26 cellular contexts compared by ENCODE assay signal in the genomic region with DNA sequence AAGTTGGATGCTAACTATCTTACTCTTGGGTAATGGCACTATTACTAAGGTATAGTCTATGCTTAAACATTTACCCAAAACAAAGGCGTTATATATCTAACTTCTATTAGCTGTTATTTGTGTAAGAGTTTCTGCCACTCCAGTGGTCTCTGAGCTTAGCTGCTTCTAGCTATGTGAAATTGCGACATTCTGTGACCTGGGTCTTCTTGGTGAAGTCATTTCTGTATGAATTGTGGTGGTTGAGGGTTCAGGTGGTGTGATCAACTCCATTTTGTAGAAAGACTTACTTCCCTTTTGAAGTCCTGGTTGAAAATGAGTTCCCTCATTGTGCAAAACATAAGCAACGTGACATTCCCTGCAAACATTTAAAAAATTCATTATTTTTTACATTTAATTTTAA.
A peak's percentile ranks its signal among the peaks of the same experiment; 100 is the strongest.
DNase-seq lines count a peak whose midpoint lies in the region; ATAC-seq lines count a peak whose summit lies in the region.
"Had no signal": no experiment of that assay in that cellular context is flagged by ENCODE, and none has a peak within 500 bp of the region (broad histone marks: within the 10 kb centered on the region; RNA-seq: fewer than 3 reads in every experiment).

No MANE protein-coding gene starts in this region.

- H2AFZ ChIP-seq in Karpas-422 (ENCODE audit: low read length), result no peak overlapping the region
- H2AFZ ChIP-seq: PC-9 had no signal

- no peak overlapping the region for H3K27ac ChIP-seq in caudate nucleus (ENCODE audit: low read depth, low read length)
- no peak overlapping the region for H3K27ac ChIP-seq in Karpas-422 (ENCODE audit: low read length)
- H3K27ac ChIP-seq: BLaER1, KMS-11, PC-9, SJSA1 had no signal

- no peaks in the 10 kb centered on the region for H3K79me2 ChIP-seq in Karpas-422 (ENCODE audit: low read length)

- H3K4me3 ChIP-seq in Karpas-422 (ENCODE audit: low read length), result no peak overlapping the region
- H3K4me3 ChIP-seq: BLaER1, PC-9, SJSA1 had no signal

- no peaks in the 10 kb centered on the region for H4K20me1 ChIP-seq in Karpas-422 (ENCODE audit: insufficient read depth, low read depth, low read length)
- H4K20me1 ChIP-seq: BLaER1 had no signal

- no peak for DNase-seq in caudate nucleus (lab: John Stamatoyannopoulos, UW)
- DNase-seq in epidermal melanocyte (ENCODE audit: insufficient read length, low spot score), result no peak
- DNase-seq in Karpas-422, result no peak
- DNase-seq: CD4-positive, CD25-positive, alpha-beta regulatory T cell; DMS53; GOT3; HCEC 1CT; IMR-90; MV-4-11; NCI-H1105 treated with DMSO at 0.1 percent for 48 hours; NCI-H146; NCI-H1930; NCI-H2107; NCI-H524 treated with DMSO at 0.1 percent for 48 hours; NCI-H774; PC-9; T-helper 2 cell had no signal

- no peaks in the 10 kb centered on the region for H3K27me3 ChIP-seq in Karpas-422 (ENCODE audit: low read length)
- H3K27me3 ChIP-seq: BLaER1, SJSA1 had no signal

- ATAC-seq in GM18511 (IDR thresholded peaks at IDR 0.05; ENCODE audit: unreplicated experiment) (peak; percentile 44), GM19351 (IDR thresholded peaks at IDR 0.05; ENCODE audit: unreplicated experiment) (peak; percentile 57), HG02798 (IDR thresholded peaks at IDR 0.05; ENCODE audit: poor library complexity, unreplicated experiment) (peak; percentile 50), HG03565 (IDR thresholded peaks at IDR 0.05; ENCODE audit: unreplicated experiment) (peak; percentile 58), HG03025 (IDR thresholded peaks at IDR 0.05; ENCODE audit: low FRiP score, unreplicated experiment) (no peak)
- ATAC-seq: Right ventricle myocardium inferior had no signal

- no peaks in the 10 kb centered on the region for H3K36me3 ChIP-seq in Karpas-422 (ENCODE audit: insufficient read depth, low read length)
- H3K36me3 ChIP-seq: BLaER1, SJSA1 had no signal

- peaks cover 7% of the 10 kb centered on the region for H3K4me1 ChIP-seq in Karpas-422 (ENCODE audit: low read length)
- H3K4me1 ChIP-seq: BLaER1 had no signal

- H3K9me3 ChIP-seq in Karpas-422 (ENCODE audit: low read length), result no peaks in the 10 kb centered on the region
- H3K9me3 ChIP-seq: BLaER1, SJSA1 had no signal

- H3K4me2 ChIP-seq in Karpas-422 (ENCODE audit: low read depth, low read length, poor library complexity, severe bottlenecking), result no peak overlapping the region
- H3K4me2 ChIP-seq: BLaER1, KMS-11, PC-9 had no signal

- H3K9ac ChIP-seq in Karpas-422 (ENCODE audit: low read length), result no peak overlapping the region
- H3K9ac ChIP-seq: BLaER1, KMS-11 had no signal

- no peaks in the 10 kb centered on the region for H3K9me2 ChIP-seq in Karpas-422 (replicated peaks; ENCODE audit: insufficient read depth, low read length)
